In the genomic region with DNA sequence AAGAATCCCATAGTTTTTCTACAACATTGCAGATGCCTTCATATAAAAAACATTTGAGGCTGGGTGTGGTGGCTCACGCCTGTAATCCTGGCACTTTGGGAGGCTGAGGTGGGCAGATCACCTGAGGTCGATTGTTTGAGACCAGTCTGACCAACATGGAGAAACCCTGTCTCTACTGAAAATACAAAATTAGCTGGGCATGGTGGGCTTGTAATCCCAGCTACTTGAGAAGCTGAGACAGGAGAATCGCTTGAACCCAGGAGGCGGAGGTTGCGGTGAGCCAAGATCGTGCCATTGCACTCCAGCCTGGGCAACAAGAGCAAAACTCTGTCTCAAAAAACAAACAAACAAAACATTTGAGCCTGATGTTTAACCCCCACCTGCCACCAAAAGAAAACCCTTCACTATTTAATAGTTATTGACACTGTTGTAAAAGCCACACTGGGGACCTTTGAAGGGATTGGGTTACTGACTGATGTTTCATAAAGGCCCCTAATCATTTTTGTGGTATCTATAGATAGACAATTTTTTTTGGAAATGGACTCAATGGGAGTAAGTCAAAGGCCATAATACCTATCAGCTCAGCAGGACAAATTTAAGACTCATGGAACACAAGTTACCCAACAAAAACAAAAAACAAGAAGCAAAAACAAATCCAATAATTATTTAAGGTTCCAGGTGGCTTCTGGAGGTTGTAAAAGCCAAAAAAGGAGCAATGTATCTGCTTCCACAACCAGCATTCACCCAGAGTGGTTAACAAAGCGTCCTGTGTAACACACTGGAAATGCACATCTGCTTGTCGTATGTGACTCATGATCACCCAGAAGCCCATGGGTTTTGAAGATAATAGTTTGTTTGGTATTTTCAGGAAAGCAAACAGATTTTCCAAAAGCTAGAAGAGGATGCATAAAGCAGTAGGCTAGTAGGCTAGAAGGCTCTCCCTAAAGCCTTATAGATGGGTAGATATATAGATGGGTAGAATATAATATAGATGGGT, we compare ENCODE assay signal across 1 cellular context.
TF ChIP-seq lines count a peak whose summit lies in the region.

No MANE protein-coding gene starts in this region.

TF ChIP-seq in K562, 482 proteins besides CTCF, POLR2A, EP300 and RAD21 (continued from another document and continues in another):
- TF ChIP-seq PTTG1 (tag; IDR thresholded peaks at IDR 0.05; ENCODE audit: low read depth) (peak; percentile 52; the same call in 1 of the 2 replicates), NEUROD1 (IDR thresholded peaks at IDR 0.05; ENCODE audit: borderline replicate concordance, low read depth, low read length, partially characterized antibody) (no peak), GTF2E2 (tag; IDR thresholded peaks at IDR 0.05) (peak; percentile 89), FOXP1 (CRISPR knock-in tag; IDR thresholded peaks at IDR 0.05) (no peak), NFE2L1 (tag; IDR thresholded peaks at IDR 0.05; ENCODE audit: borderline replicate concordance, low read depth) (no peak), ATF6 (CRISPR knock-in tag; IDR thresholded peaks at IDR 0.05) (no peak), DPF2 (IDR thresholded peaks at IDR 0.05) (peak; percentile 9; the same call in 1 of the 2 replicates), GATA2 (CRISPR knock-in tag; IDR thresholded peaks at IDR 0.05) (no peak), STAT6 (CRISPR knock-in tag; IDR thresholded peaks at IDR 0.05) (no peak), HOXB6 (CRISPR knock-in tag; IDR thresholded peaks at IDR 0.05; ENCODE audit: borderline replicate concordance) (0 out of 2 replicates have a peak, but pooled peaks have one; percentile 5), DMBX1 (CRISPR knock-in tag; IDR thresholded peaks at IDR 0.05; ENCODE audit: borderline replicate concordance) (peak; percentile 83), PHF20 (IDR thresholded peaks at IDR 0.05; ENCODE audit: partially characterized antibody) (no peak), REST (CRISPR knock-in tag; IDR thresholded peaks at IDR 0.05; ENCODE audit: low read depth) (no peak), FOXJ3 (CRISPR knock-in tag; IDR thresholded peaks at IDR 0.05) (no peak), PURB (CRISPR knock-in tag; IDR thresholded peaks at IDR 0.05; ENCODE audit: low read depth) (no peak), ZNF778 (CRISPR knock-in tag; IDR thresholded peaks at IDR 0.05) (no peak), TBP (optimal IDR thresholded peaks at IDR 0.05; ENCODE audit: low read depth, low read length) (peak; percentile 9), FOS (IDR thresholded peaks at IDR 0.05; ENCODE audit: extremely low read depth, insufficient read length) (peak; percentile 16), ZC3H8 (IDR thresholded peaks at IDR 0.05) (no peak), ZMIZ1 (IDR thresholded peaks at IDR 0.05; ENCODE audit: low read depth in 2 of 2, low read length in 2 of 2) (no peak), BHLHE40 (IDR thresholded peaks at IDR 0.05; ENCODE audit: low read length) (no peak), SFPQ (IDR thresholded peaks at IDR 0.05; ENCODE audit: low read depth, low read length) (no peak), NFIC (IDR thresholded peaks at IDR 0.05) (no peak), ILK (tag; IDR thresholded peaks at IDR 0.05; ENCODE audit: borderline replicate concordance, low read depth) (no peak), LCOR (CRISPR knock-in tag; IDR thresholded peaks at IDR 0.05) (peak; percentile 5; the same call in 1 of the 2 replicates)
- TF ChIP-seq, protein P1, sequence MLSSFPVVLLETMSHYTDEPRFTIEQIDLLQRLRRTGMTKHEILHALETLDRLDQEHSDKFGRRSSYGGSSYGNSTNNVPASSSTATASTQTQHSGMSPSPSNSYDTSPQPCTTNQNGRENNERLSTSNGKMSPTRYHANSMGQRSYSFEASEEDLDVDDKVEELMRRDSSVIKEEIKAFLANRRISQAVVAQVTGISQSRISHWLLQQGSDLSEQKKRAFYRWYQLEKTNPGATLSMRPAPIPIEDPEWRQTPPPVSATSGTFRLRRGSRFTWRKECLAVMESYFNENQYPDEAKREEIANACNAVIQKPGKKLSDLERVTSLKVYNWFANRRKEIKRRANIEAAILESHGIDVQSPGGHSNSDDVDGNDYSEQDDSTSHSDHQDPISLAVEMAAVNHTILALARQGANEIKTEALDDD (IDR thresholded peaks at IDR 0.05): peak; percentile 45; the same call in 1 of the 2 replicates
- TF ChIP-seq, protein P2, sequence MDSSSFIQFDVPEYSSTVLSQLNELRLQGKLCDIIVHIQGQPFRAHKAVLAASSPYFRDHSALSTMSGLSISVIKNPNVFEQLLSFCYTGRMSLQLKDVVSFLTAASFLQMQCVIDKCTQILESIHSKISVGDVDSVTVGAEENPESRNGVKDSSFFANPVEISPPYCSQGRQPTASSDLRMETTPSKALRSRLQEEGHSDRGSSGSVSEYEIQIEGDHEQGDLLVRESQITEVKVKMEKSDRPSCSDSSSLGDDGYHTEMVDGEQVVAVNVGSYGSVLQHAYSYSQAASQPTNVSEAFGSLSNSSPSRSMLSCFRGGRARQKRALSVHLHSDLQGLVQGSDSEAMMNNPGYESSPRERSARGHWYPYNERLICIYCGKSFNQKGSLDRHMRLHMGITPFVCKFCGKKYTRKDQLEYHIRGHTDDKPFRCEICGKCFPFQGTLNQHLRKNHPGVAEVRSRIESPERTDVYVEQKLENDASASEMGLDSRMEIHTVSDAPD (CRISPR knock-in tag; IDR thresholded peaks at IDR 0.05): no peak
- TF ChIP-seq, protein P3, sequence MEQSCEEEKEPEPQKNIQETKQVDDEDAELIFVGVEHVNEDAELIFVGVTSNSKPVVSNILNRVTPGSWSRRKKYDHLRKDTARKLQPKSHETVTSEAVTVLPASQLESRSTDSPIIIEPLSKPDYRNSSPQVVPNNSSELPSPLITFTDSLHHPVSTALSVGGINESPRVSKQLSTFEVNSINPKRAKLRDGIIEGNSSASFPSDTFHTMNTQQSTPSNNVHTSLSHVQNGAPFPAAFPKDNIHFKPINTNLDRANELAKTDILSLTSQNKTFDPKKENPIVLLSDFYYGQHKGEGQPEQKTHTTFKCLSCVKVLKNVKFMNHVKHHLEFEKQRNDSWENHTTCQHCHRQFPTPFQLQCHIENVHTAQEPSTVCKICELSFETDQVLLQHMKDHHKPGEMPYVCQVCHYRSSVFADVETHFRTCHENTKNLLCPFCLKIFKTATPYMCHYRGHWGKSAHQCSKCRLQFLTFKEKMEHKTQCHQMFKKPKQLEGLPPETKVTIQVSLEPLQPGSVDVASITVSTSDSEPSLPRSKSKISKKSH (CRISPR knock-in tag; IDR thresholded peaks at IDR 0.05): no peak
- TF ChIP-seq, protein P4, sequence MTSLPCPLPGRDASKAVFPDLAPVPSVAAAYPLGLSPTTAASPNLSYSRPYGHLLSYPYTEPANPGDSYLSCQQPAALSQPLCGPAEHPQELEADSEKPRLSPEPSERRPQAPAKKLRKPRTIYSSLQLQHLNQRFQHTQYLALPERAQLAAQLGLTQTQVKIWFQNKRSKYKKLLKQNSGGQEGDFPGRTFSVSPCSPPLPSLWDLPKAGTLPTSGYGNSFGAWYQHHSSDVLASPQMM (CRISPR knock-in tag; IDR thresholded peaks at IDR 0.05): no peak
- TF ChIP-seq, protein P5, sequence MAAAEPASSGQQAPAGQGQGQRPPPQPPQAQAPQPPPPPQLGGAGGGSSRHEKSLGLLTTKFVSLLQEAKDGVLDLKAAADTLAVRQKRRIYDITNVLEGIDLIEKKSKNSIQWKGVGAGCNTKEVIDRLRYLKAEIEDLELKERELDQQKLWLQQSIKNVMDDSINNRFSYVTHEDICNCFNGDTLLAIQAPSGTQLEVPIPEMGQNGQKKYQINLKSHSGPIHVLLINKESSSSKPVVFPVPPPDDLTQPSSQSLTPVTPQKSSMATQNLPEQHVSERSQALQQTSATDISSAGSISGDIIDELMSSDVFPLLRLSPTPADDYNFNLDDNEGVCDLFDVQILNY (CRISPR knock-in tag; IDR thresholded peaks at IDR 0.05): no peak
- TF ChIP-seq, protein P6, sequence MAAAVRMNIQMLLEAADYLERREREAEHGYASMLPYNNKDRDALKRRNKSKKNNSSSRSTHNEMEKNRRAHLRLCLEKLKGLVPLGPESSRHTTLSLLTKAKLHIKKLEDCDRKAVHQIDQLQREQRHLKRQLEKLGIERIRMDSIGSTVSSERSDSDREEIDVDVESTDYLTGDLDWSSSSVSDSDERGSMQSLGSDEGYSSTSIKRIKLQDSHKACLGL (CRISPR knock-in tag; IDR thresholded peaks at IDR 0.05; ENCODE audit: borderline replicate concordance, poor library complexity, severe bottlenecking): no peak
